ENCODE assay signal across 8 cellular contexts in the genomic region with DNA sequence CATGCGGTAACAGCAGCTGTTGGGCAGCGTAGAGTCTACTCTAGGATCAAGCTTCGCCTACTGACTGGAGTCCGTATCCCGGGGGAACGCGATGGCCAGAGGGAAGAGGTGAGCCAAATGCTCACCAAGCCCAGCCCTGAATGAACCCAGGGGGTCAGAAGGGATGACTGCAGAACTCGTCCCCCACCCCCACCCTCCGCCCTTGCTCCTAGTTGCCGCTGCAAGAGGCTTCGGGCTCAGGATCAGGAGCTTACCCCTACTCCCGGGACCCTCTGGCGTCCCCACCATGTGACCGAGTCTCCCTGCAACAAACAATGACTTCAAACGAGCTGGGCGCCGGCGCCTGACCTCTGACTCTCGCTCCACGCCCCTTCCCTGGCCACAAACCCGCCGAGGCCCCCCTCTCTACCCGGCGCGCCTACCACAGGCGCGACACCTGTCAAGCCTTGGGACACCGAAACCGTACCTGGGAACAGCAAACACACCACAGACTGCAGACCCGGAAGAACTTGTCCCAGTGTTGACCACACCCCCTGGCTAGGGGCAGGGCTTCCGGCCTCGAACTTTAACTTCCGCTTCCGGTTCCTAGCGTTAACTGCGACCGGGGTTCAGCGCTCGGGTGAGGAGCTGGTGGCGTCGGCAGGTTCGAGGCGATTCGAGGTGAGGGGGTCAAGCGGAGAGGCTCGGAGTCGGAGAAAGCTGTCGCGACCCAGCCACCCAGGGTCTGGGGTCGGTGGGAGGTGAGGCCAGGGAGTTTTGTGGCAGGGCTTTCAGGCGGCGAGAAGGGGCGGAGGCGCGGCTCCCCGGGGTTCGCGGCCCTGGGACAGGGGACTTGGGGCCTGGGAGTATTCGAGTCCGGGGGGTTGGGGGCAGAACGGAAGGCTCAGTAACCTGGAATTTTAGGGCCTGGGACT. TPM values are rescaled to one million over a fixed set of nuclear protein-coding genes. Genes with fewer than 3 reads are reported as not detected.
DNase-seq lines count a peak whose midpoint lies in the region; TF ChIP-seq lines count a peak whose summit lies in the region.

A gene (plus strand): TSS at position 594 of the 914 bp plus-strand sequence. CDS start 420 bp downstream, outside the sequence.

- peak within 1 kb of the TSS; percentile 41 for H2AFZ ChIP-seq in neuron (ENCODE audit: low read depth, low read length)

- in situ Hi-C loops in SK-MEL-5 (cut with HindIII; ENCODE audit: low pct_unique_long_range_greater_than_20kb, low sequenced_read_pairs): no loop called here

- peaks cover 12% of the 10 kb centered on the region for H3K36me3 ChIP-seq in neuron (ENCODE audit: insufficient read depth, low read length)

- TF ChIP-seq CTCF in HFF-Myc (IDR thresholded peaks at IDR 0.05; ENCODE audit: low read depth, low read length, missing control alignments): no peak

- H3K4me3 ChIP-seq in HFF-Myc (replicated peaks; ENCODE audit: low read depth, low read length) (peak within 1 kb of the TSS; percentile 99), neuron (ENCODE audit: low read length) (peak within 1 kb of the TSS; percentile 86)

- H3K4me1 ChIP-seq in neuron (ENCODE audit: insufficient read depth, low read length): peaks cover 12% of the 10 kb centered on the region

- no peaks in the 10 kb centered on the region for H3K27me3 ChIP-seq in neuron (ENCODE audit: insufficient read depth, low read length)

- no peaks in the 10 kb centered on the region for H3K9me3 ChIP-seq in neuron (ENCODE audit: low read length)

- peak; percentile 93 for DNase-seq in GM03348 (ENCODE audit: low spot score)
- peak; percentile 61 for DNase-seq in HFF-Myc (ENCODE audit: extremely low read depth, low read depth)
- DNase-seq in NAMALWA (ENCODE audit: low spot score): peak; percentile 95
- DNase-seq in SK-MEL-5 (ENCODE audit: low read depth, low spot score): peak; percentile 84
- peak; percentile 91 for DNase-seq in activated naive CD4-positive, alpha-beta T cell treated with Interleukin-2 at 50 U/mL for 16 hours
- DNase-seq in foreskin melanocyte: peak; percentile 74
- DNase-seq in stromal cell of bone marrow (ENCODE audit: low read depth): peak; percentile 74

RNA-seq across cellular contexts. Expression of the gene that starts here (rescaled TPM):
- 182 and 207 TPM in 2 replicates for total RNA-seq in SK-MEL-5 (2014; rRNA removed; shearing (Covaris generic))
- 368 and 764 TPM in 2 replicates for polyA plus RNA-seq in SK-MEL-5 (2015; cell fraction: cytosol; rRNA removed)
- polyA plus RNA-seq in SK-MEL-5 (2015; cell fraction: nucleus; rRNA removed): 48.5 and 65.2 TPM in 2 replicates

Comparison
In these comparisons a context has a peak if more than half of its experiments do, and no peak if none do; other contexts are left out.
1. Peak in every context shown above with its lines: DNase-seq and H3K4me3 ChIP-seq.